31 cellular contexts compared by ENCODE assay signal in genomic region chr4:5404073-5404472, GRCh38.
DNase-seq lines count a peak whose midpoint lies in the region; ATAC-seq and TF ChIP-seq lines count a peak whose summit lies in the region.
"Had no signal": no experiment of that assay in that cellular context is flagged by ENCODE, and none has a peak within 500 bp of the region (broad histone marks: within the 10 kb centered on the region; RNA-seq: fewer than 3 reads in every experiment).

No MANE protein-coding gene starts in this region.

- H3K9me3 ChIP-seq in left ventricle myocardium inferior (replicated peaks), result peaks cover 38% of the 10 kb centered on the region
- H3K9me3 ChIP-seq in right cardiac atrium (ENCODE audit: control insufficient read depth, low read length), result peaks cover 2% of the 10 kb centered on the region
- peaks cover 0 to 3% (median 1%) of the 10 kb centered on the region in 4 donors for H3K9me3 ChIP-seq in sigmoid colon
- H3K9me3 ChIP-seq: BE2C had no signal

- no peak for TF ChIP-seq POLR2A in sigmoid colon (IDR thresholded peaks at IDR 0.05)

- H3K27me3 ChIP-seq in left ventricle myocardium inferior (ENCODE audit: low read depth) (peaks cover 3% of the 10 kb centered on the region), right cardiac atrium (ENCODE audit: control insufficient read depth, insufficient read depth) (no peaks in the 10 kb centered on the region), sigmoid colon (peaks cover 0 to 3% (median 0%) of the 10 kb centered on the region in 3 donors)
- H3K27me3 ChIP-seq: BE2C; BLaER1; BLaER1 treated with 17β-estradiol and CSF1 and Interleukin-3, amounts not matched to agents 10 nM and 100 nM had no signal

- H3K36me3 ChIP-seq in left ventricle myocardium inferior (no peaks in the 10 kb centered on the region), sigmoid colon (no peaks in the 10 kb centered on the region)
- H3K36me3 ChIP-seq: BE2C had no signal

- intact Hi-C loops in Right ventricle myocardium inferior (cut with DNase I), result no loop called here
- intact Hi-C loops in left ventricle myocardium inferior (cut with micrococcal nuclease), result no loop called here
- intact Hi-C loops in right cardiac atrium (cut with DNase I), result no loop called here
- intact Hi-C loops in cardiac septum (cut with DNase I), result loop anchor here (5.0 kb wide), 1 partner anchor 388 kb away; no protein-coding TSS in a partner anchor
- intact Hi-C loops in sigmoid colon (cut with DNase I), result no loop called here

- no peak for TF ChIP-seq EP300 in sigmoid colon (IDR thresholded peaks at IDR 0.05)

- 70% methylated on average over 5 of the region's 5 CpGs for WGBS in right cardiac atrium
- WGBS in sigmoid colon, 2 donors, result 87 to 93% methylated on average over 5 of the region's 5 CpGs

- no peak overlapping the region for H3K27ac ChIP-seq in left ventricle myocardium inferior (replicated peaks)
- H3K27ac ChIP-seq in right cardiac atrium (ENCODE audit: low read length), result no peak overlapping the region
- no peak overlapping the region for H3K27ac ChIP-seq in sigmoid colon
- H3K27ac ChIP-seq: 22Rv1; A549; BLaER1; BLaER1 treated with 17β-estradiol and CSF1 and Interleukin-3, amounts not matched to agents 10 nM and 100 nM; C4-2B had no signal

- DNase-seq in Right ventricle myocardium inferior (ENCODE audit: missing footprints), result no peak
- DNase-seq in left ventricle myocardium inferior, result no peak
- DNase-seq in right cardiac atrium, result no peak
- DNase-seq in cardiac septum (ENCODE audit: low spot score), result no peak
- DNase-seq in sigmoid colon, result peak; percentile 27
- DNase-seq: 8988T; ACHN; AML-193; BE2C; C1 segment of cervical spinal cord; Caco-2; Calu3; CD4-positive, alpha-beta memory T cell; CD4-positive, alpha-beta T cell; CD4-positive, CD25-positive, alpha-beta regulatory T cell; CD8-positive, alpha-beta memory T cell; CD8-positive, alpha-beta T cell; COR-L47; DMS 273 treated with DMSO at 0.1 percent for 48 hours; DMS153; DMS53; DMS79; DMS79 treated with DMSO at 0.1 percent for 48 hours; DND-41; EL had no signal

- H3K4me1 ChIP-seq in left ventricle myocardium inferior (no peaks in the 10 kb centered on the region), right cardiac atrium (ENCODE audit: control insufficient read depth, insufficient read depth, low read length) (no peaks in the 10 kb centered on the region), sigmoid colon (no peaks in the 10 kb centered on the region)
- H3K4me1 ChIP-seq: A549; BE2C; BLaER1; BLaER1 treated with 17β-estradiol and CSF1 and Interleukin-3, amounts not matched to agents 10 nM and 100 nM; Caco-2 had no signal

- ATAC-seq in Right ventricle myocardium inferior, result peak; percentile 52
- peak; percentile 56 to 64 for ATAC-seq in right cardiac atrium
- ATAC-seq in HG03565 (IDR thresholded peaks at IDR 0.05; ENCODE audit: unreplicated experiment), result no peak
- ATAC-seq: A549; CD8-positive, alpha-beta T cell had no signal

- H3K4me3 ChIP-seq in left ventricle myocardium inferior, result no peak overlapping the region
- H3K4me3 ChIP-seq in right cardiac atrium (ENCODE audit: low read length), result no peak overlapping the region
- no peak overlapping the region for H3K4me3 ChIP-seq in sigmoid colon
- H3K4me3 ChIP-seq: A549; BLaER1; BLaER1 treated with 17β-estradiol and CSF1 and Interleukin-3, amounts not matched to agents 10 nM and 100 nM had no signal

- no peak for TF ChIP-seq CTCF in left ventricle myocardium inferior (IDR thresholded peaks at IDR 0.05; ENCODE audit: borderline replicate concordance)
- TF ChIP-seq CTCF in sigmoid colon (IDR thresholded peaks at IDR 0.05), result no peak
